ENCODE assay signal across 17 cellular contexts in genomic region chr9:94761506-94761905, GRCh38. TPM values are rescaled to one million over a fixed set of nuclear protein-coding genes. Genes with fewer than 3 reads are reported as not detected.
DNase-seq lines count a peak whose midpoint lies in the region; ATAC-seq and TF ChIP-seq lines count a peak whose summit lies in the region.
"Had no signal": no experiment of that assay in that cellular context is flagged by ENCODE, and none has a peak within 500 bp of the region (broad histone marks: within the 10 kb centered on the region; RNA-seq: fewer than 3 reads in every experiment).

No MANE protein-coding gene starts in this region.

- H3K79me2 ChIP-seq in smooth muscle cell (ENCODE audit: low read depth), result peaks cover 41% of the 10 kb centered on the region
- peaks cover 85% of the 10 kb centered on the region for H3K79me2 ChIP-seq in Karpas-422 (ENCODE audit: low read length)

- no peak overlapping the region for H3K4me3 ChIP-seq in aorta (ENCODE audit: low read length in 2 of 2)
- no peak overlapping the region for H3K4me3 ChIP-seq in thyroid gland (replicated peaks in 1 of 3)
- no peak overlapping the region for H3K4me3 ChIP-seq in smooth muscle cell
- no peak overlapping the region for H3K4me3 ChIP-seq in Karpas-422 (ENCODE audit: low read length)
- H3K4me3 ChIP-seq: coronary artery, stomach had no signal

- TF ChIP-seq CTCF in GM20000 (IDR thresholded peaks at IDR 0.05; ENCODE audit: extremely low read depth, missing control alignments) (no peak), thyroid gland (IDR thresholded peaks at IDR 0.05) (no peak), smooth muscle cell (IDR thresholded peaks at IDR 0.05; ENCODE audit: borderline replicate concordance, insufficient read depth, poor library complexity, severe bottlenecking) (no peak)

- H3F3A ChIP-seq in smooth muscle cell (ENCODE audit: low read depth), result peaks cover 14% of the 10 kb centered on the region

- H3K9me3 ChIP-seq in aorta (ENCODE audit: control insufficient read depth, low read length), result no peaks in the 10 kb centered on the region
- H3K9me3 ChIP-seq in thyroid gland, result no peaks in the 10 kb centered on the region
- H3K9me3 ChIP-seq in smooth muscle cell (replicated peaks; ENCODE audit: low read depth), result no peaks in the 10 kb centered on the region
- H3K9me3 ChIP-seq in Karpas-422 (ENCODE audit: low read length), result no peaks in the 10 kb centered on the region
- H3K9me3 ChIP-seq: stomach had no signal

- ATAC-seq in effector memory CD8-positive, alpha-beta T cell (replicated peaks), result peak; percentile 47
- no peak for ATAC-seq in aorta (ENCODE audit: low FRiP score)

- H2AFZ ChIP-seq in smooth muscle cell (ENCODE audit: low read depth), result no peak overlapping the region
- no peak overlapping the region for H2AFZ ChIP-seq in Karpas-422 (ENCODE audit: low read length)

- TF ChIP-seq POLR2A in thyroid gland (IDR thresholded peaks at IDR 0.05), result no peak

- no peaks in the 10 kb centered on the region for H3K36me3 Mint-ChIP-seq in effector memory CD8-positive, alpha-beta T cell (ENCODE audit: insufficient read depth)

- H3K27ac ChIP-seq in aorta (ENCODE audit: low read depth in 1 of 2, low read length in 2 of 2) (no peak overlapping the region), thyroid gland (no peak overlapping the region), smooth muscle cell (ENCODE audit: low read depth) (no peak overlapping the region), Karpas-422 (ENCODE audit: low read length) (no peak overlapping the region)
- H3K27ac ChIP-seq: coronary artery, stomach had no signal

- H3K4me2 ChIP-seq in smooth muscle cell, result no peak overlapping the region
- H3K4me2 ChIP-seq in Karpas-422 (ENCODE audit: low read depth, low read length, poor library complexity, severe bottlenecking), result no peak overlapping the region

- H3K4me1 Mint-ChIP-seq in effector memory CD8-positive, alpha-beta T cell (ENCODE audit: low read depth in 2 of 2), result peaks cover 8% of the 10 kb centered on the region in 2 donors

- H4K20me1 ChIP-seq in smooth muscle cell (ENCODE audit: low read depth) (no peaks in the 10 kb centered on the region), Karpas-422 (ENCODE audit: insufficient read depth, low read depth, low read length) (no peaks in the 10 kb centered on the region)

- H3K9me3 Mint-ChIP-seq in effector memory CD8-positive, alpha-beta T cell, result no peaks in the 10 kb centered on the region
- H3K9me3 Mint-ChIP-seq: activated T-helper 1 cell treated with anti-CD3 and anti-CD28 coated beads, Interleukin-12 subunit alpha, Interleukin-12 subunit beta, Interleukin-2, Interleukin-4 antibody, amounts not matched to agents 30 ng/mL and 10 ng/mL and 1 ng/mL, durations not matched to agents 14 hours and 24 hours and 36 hours; CD4-positive, alpha-beta memory T cell; type B pancreatic cell had no signal

- H3K27me3 ChIP-seq in aorta (ENCODE audit: control insufficient read depth in 1 of 2, insufficient read depth in 2 of 2, low read length in 1 of 2) (no peaks in the 10 kb centered on the region), thyroid gland (no peaks in the 10 kb centered on the region), smooth muscle cell (ENCODE audit: low read depth) (no peaks in the 10 kb centered on the region), Karpas-422 (ENCODE audit: low read length) (no peaks in the 10 kb centered on the region)
- H3K27me3 ChIP-seq: stomach had no signal

- no peaks in the 10 kb centered on the region for H3K27me3 Mint-ChIP-seq in effector memory CD8-positive, alpha-beta T cell
- H3K27me3 Mint-ChIP-seq: activated naive CD8-positive, alpha-beta T cell; CD4-positive, alpha-beta memory T cell; type B pancreatic cell had no signal

- H3K9ac ChIP-seq in smooth muscle cell (ENCODE audit: low read depth) (no peak overlapping the region), Karpas-422 (ENCODE audit: low read length) (no peak overlapping the region)

- no peak overlapping the region for H3K27ac Mint-ChIP-seq in effector memory CD8-positive, alpha-beta T cell
- H3K27ac Mint-ChIP-seq: activated naive CD8-positive, alpha-beta T cell; activated T-helper 1 cell treated with anti-CD3 and anti-CD28 coated beads, Interleukin-12 subunit alpha, Interleukin-12 subunit beta, Interleukin-2, Interleukin-4 antibody, amounts not matched to agents 30 ng/mL and 10 ng/mL and 1 ng/mL, durations not matched to agents 14 hours and 24 hours and 36 hours; type B pancreatic cell had no signal

- H3K36me3 ChIP-seq in aorta (ENCODE audit: control insufficient read depth in 1 of 2, insufficient read depth in 2 of 2, low read length in 1 of 2) (peaks cover 0 to 8% of the 10 kb centered on the region in 2 donors), thyroid gland (peaks cover 0 to 4% of the 10 kb centered on the region in 2 donors), smooth muscle cell (ENCODE audit: low read depth) (no peaks in the 10 kb centered on the region), Karpas-422 (ENCODE audit: insufficient read depth, low read length) (peaks cover 14% of the 10 kb centered on the region)

- no peaks in the 10 kb centered on the region for H3K9me2 ChIP-seq in Karpas-422 (replicated peaks; ENCODE audit: insufficient read depth, low read length)

- DNase-seq in ELR (ENCODE audit: low read depth) (peak; percentile 43), GM20000 (ENCODE audit: low spot score) (peak; percentile 22), NOMO-1 treated with DMSO at 0.1 percent for 48 hours (lab: John Stamatoyannopoulos, UW; ENCODE audit: unreplicated experiment) (peak; percentile 64), aorta (no peak), thyroid gland (no peak), smooth muscle cell (lab: John Stamatoyannopoulos, UW; ENCODE audit: unreplicated experiment) (no peak), Karpas-422 (no peak)
- DNase-seq in effector memory CD8-positive, alpha-beta T cell, result no peak
- DNase-seq: CD4-positive, alpha-beta memory T cell; NCI-H1417 treated with DMSO at 0.1 percent for 48 hours; NCI-H526 treated with DMSO at 0.1 percent for 48 hours; stimulated activated CD4-positive, alpha-beta T cell treated with anti-CD3 and anti-CD28 coated beads, Interleukin-4, amount 100 ng/mL, for 24 hours; stomach had no signal

- no peaks in the 10 kb centered on the region for H3K4me1 ChIP-seq in aorta (ENCODE audit: control insufficient read depth in 1 of 2, insufficient read depth in 2 of 2, low read length in 2 of 2)
- peaks cover 19 to 20% of the 10 kb centered on the region in 2 donors for H3K4me1 ChIP-seq in thyroid gland
- peaks cover 30% of the 10 kb centered on the region for H3K4me1 ChIP-seq in smooth muscle cell (ENCODE audit: low read depth)
- H3K4me1 ChIP-seq in Karpas-422 (ENCODE audit: low read length), result no peaks in the 10 kb centered on the region
- H3K4me1 ChIP-seq: stomach had no signal

- no peak overlapping the region for H3K4me3 Mint-ChIP-seq in effector memory CD8-positive, alpha-beta T cell
- H3K4me3 Mint-ChIP-seq: activated naive CD8-positive, alpha-beta T cell; activated T-helper 1 cell treated with anti-CD3 and anti-CD28 coated beads, Interleukin-12 subunit alpha, Interleukin-12 subunit beta, Interleukin-2, Interleukin-4 antibody, amounts not matched to agents 30 ng/mL and 10 ng/mL and 1 ng/mL, durations not matched to agents 14 hours and 24 hours and 36 hours; CD4-positive, alpha-beta memory T cell; type B pancreatic cell had no signal

- intact Hi-C loops in aorta (cut with DNase I), result no loop called here
- intact Hi-C loops in thyroid gland (cut with DNase I), result no loop called here

- 94 to 95% methylated on average over 4 of the region's 4 CpGs for WGBS in aorta, 2 donors
- WGBS in thyroid gland, 2 donors, result 96% methylated on average over 4 of the region's 4 CpGs
- 98% methylated on average over 4 of the region's 4 CpGs for WGBS in smooth muscle cell (ENCODE audit: low lambda C conversion rate)

RNA-seq across cellular contexts. Expression of gene AOPEP, which starts 35.0 kb away (rescaled TPM):
- total RNA-seq in aorta (100 to 1,000 TPM; 270 to 299 TPM), thyroid gland (100 to 1,000 TPM; 126 to 216 (median 136) TPM), smooth muscle cell (70.4 and 94.9 TPM in 2 replicates)
- polyA plus RNA-seq in aorta (100 to 1,000 TPM; 210 to 311 TPM), smooth muscle cell (52.7 and 63.1 TPM in 2 replicates)
- total RNA-seq in Karpas-422 (2014; rRNA removed; shearing (Covaris generic); ENCODE audit: low replicate concordance), result 22.7 and 25.0 TPM in 2 replicates

Comparison
In these comparisons a context has a peak if more than half of its experiments do, and no peak if none do; other contexts are left out.
1. DNase-seq: peak in ELR (single experiment), GM20000 (single experiment) and NOMO-1 treated with DMSO at 0.1 percent for 48 hours (single experiment); none in effector memory CD8-positive, alpha-beta T cell (0 of 3), aorta (0 of 2), thyroid gland (0 of 2), smooth muscle cell (single experiment) and Karpas-422 (single experiment).